ENCODE assay signal across 2 cellular contexts in the genomic region with DNA sequence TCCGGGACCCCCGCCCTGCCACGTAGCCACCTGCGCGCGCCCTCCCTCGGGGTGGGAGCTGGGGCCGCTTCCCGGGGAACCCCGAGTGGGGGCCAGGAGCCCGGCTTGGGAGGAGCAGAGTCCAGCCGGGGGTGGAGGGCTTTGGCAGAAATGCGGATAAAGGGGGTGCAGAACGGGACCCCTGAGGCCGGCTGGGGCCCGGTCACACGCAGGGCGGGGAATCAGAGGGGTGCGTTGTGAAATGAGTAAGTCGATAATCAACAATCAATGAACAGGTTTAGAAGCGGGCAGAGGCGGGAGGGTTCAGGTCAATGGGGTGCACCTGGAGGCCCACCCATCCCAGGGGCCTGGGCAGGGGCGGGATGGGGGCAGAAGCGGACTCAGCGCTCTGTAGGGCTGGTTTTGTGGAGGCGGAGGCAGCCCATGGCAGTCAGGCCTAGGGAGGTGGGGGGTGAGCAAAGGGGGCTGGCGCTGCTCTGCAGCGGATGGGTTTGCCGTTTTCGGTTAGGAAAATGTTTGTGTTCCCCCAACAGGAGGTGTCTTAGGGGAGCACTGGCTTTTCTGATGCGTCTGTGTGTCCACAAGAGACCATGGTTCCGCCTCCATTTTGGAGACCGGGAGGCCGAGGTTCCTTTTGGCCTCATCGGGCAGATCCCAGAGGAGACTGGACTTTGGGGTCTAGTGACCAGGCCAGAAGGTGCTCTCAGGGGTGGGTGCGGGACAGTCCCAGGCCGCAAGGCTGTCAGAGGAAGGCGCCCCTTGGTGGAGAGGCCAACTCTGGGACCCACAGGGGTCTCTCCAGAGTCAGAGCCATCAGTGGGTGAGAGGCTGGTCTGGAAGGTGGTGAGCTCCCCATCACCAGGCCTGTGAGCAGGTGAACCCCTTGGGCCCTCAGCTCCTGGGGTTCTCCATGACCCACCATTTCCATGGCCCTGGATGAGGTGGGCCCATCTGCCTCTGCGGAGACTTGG.
A peak's percentile ranks its signal among the peaks of the same experiment; 100 is the strongest.
TF ChIP-seq lines count a peak whose summit lies in the region.

No MANE protein-coding gene starts in this region.

TF ChIP-seq in HepG2, 621 proteins besides CTCF, POLR2A, EP300 and RAD21:
- no peak for TF ChIP-seq ZBTB3 (CRISPR knock-in tag; IDR thresholded peaks at IDR 0.05; ENCODE audit: borderline replicate concordance, low read depth)
- TF ChIP-seq ZNF75D (CRISPR knock-in tag; IDR thresholded peaks at IDR 0.05; ENCODE audit: borderline replicate concordance), result no peak
- TF ChIP-seq, protein P1, sequence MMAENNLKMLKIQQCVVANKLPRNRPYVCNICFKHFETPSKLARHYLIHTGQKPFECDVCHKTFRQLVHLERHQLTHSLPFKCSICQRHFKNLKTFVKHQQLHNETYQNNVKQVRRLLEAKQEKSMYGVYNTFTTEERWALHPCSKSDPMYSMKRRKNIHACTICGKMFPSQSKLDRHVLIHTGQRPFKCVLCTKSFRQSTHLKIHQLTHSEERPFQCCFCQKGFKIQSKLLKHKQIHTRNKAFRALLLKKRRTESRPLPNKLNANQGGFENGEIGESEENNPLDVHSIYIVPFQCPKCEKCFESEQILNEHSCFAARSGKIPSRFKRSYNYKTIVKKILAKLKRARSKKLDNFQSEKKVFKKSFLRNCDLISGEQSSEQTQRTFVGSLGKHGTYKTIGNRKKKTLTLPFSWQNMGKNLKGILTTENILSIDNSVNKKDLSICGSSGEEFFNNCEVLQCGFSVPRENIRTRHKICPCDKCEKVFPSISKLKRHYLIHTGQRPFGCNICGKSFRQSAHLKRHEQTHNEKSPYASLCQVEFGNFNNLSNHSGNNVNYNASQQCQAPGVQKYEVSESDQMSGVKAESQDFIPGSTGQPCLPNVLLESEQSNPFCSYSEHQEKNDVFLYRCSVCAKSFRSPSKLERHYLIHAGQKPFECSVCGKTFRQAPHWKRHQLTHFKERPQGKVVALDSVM (CRISPR knock-in tag; IDR thresholded peaks at IDR 0.05), result peak; percentile 67
- no peak for TF ChIP-seq MED1 (CRISPR knock-in tag; IDR thresholded peaks at IDR 0.05)
- 0 out of 2 replicates have a peak, but pooled peaks have one; percentile 20 for TF ChIP-seq ZNF263 (CRISPR knock-in tag; IDR thresholded peaks at IDR 0.05)
- TF ChIP-seq SMC3 (IDR thresholded peaks at IDR 0.05; ENCODE audit: low read length), result no peak
- TF ChIP-seq KAT2B (IDR thresholded peaks at IDR 0.05; ENCODE audit: borderline replicate concordance, low read depth, low read length), result peak; percentile 59; the same call in 1 of the 2 replicates
- TF ChIP-seq, protein P2, sequence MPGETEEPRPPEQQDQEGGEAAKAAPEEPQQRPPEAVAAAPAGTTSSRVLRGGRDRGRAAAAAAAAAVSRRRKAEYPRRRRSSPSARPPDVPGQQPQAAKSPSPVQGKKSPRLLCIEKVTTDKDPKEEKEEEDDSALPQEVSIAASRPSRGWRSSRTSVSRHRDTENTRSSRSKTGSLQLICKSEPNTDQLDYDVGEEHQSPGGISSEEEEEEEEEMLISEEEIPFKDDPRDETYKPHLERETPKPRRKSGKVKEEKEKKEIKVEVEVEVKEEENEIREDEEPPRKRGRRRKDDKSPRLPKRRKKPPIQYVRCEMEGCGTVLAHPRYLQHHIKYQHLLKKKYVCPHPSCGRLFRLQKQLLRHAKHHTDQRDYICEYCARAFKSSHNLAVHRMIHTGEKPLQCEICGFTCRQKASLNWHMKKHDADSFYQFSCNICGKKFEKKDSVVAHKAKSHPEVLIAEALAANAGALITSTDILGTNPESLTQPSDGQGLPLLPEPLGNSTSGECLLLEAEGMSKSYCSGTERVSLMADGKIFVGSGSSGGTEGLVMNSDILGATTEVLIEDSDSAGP (CRISPR knock-in tag; IDR thresholded peaks at IDR 0.05; ENCODE audit: borderline replicate concordance), result peak; percentile 16; the same call in 1 of the 2 replicates
- TF ChIP-seq, protein P3, sequence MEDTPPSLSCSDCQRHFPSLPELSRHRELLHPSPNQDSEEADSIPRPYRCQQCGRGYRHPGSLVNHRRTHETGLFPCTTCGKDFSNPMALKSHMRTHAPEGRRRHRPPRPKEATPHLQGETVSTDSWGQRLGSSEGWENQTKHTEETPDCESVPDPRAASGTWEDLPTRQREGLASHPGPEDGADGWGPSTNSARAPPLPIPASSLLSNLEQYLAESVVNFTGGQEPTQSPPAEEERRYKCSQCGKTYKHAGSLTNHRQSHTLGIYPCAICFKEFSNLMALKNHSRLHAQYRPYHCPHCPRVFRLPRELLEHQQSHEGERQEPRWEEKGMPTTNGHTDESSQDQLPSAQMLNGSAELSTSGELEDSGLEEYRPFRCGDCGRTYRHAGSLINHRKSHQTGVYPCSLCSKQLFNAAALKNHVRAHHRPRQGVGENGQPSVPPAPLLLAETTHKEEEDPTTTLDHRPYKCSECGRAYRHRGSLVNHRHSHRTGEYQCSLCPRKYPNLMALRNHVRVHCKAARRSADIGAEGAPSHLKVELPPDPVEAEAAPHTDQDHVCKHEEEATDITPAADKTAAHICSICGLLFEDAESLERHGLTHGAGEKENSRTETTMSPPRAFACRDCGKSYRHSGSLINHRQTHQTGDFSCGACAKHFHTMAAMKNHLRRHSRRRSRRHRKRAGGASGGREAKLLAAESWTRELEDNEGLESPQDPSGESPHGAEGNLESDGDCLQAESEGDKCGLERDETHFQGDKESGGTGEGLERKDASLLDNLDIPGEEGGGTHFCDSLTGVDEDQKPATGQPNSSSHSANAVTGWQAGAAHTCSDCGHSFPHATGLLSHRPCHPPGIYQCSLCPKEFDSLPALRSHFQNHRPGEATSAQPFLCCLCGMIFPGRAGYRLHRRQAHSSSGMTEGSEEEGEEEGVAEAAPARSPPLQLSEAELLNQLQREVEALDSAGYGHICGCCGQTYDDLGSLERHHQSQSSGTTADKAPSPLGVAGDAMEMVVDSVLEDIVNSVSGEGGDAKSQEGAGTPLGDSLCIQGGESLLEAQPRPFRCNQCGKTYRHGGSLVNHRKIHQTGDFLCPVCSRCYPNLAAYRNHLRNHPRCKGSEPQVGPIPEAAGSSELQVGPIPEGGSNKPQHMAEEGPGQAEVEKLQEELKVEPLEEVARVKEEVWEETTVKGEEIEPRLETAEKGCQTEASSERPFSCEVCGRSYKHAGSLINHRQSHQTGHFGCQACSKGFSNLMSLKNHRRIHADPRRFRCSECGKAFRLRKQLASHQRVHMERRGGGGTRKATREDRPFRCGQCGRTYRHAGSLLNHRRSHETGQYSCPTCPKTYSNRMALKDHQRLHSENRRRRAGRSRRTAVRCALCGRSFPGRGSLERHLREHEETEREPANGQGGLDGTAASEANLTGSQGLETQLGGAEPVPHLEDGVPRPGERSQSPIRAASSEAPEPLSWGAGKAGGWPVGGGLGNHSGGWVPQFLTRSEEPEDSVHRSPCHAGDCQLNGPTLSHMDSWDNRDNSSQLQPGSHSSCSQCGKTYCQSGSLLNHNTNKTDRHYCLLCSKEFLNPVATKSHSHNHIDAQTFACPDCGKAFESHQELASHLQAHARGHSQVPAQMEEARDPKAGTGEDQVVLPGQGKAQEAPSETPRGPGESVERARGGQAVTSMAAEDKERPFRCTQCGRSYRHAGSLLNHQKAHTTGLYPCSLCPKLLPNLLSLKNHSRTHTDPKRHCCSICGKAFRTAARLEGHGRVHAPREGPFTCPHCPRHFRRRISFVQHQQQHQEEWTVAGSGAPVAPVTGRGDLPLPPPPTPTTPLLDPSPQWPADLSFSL (CRISPR knock-in tag; IDR thresholded peaks at IDR 0.05), result no peak

TF ChIP-seq in HEK293T, 16 proteins besides CTCF, POLR2A, EP300 and RAD21:
- TF ChIP-seq ELF4 (IDR thresholded peaks at IDR 0.05), result no peak
- no peak for TF ChIP-seq ARNT (IDR thresholded peaks at IDR 0.05)
- no peak for TF ChIP-seq L3MBTL2 (conservative IDR thresholded peaks at IDR 0.05)
- TF ChIP-seq FOXM1 (IDR thresholded peaks at IDR 0.05; ENCODE audit: borderline replicate concordance), result no peak
- no peak for TF ChIP-seq LEF1 (IDR thresholded peaks at IDR 0.05; ENCODE audit: borderline replicate concordance)
- no peak for TF ChIP-seq ZNF384 (IDR thresholded peaks at IDR 0.05)
- TF ChIP-seq, protein P4, sequence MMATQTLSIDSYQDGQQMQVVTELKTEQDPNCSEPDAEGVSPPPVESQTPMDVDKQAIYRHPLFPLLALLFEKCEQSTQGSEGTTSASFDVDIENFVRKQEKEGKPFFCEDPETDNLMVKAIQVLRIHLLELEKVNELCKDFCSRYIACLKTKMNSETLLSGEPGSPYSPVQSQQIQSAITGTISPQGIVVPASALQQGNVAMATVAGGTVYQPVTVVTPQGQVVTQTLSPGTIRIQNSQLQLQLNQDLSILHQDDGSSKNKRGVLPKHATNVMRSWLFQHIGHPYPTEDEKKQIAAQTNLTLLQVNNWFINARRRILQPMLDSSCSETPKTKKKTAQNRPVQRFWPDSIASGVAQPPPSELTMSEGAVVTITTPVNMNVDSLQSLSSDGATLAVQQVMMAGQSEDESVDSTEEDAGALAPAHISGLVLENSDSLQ (IDR thresholded peaks at IDR 0.05), result no peak
- no peak for TF ChIP-seq HDGF (IDR thresholded peaks at IDR 0.05; ENCODE audit: borderline replicate concordance)
- TF ChIP-seq SUZ12 (IDR thresholded peaks at IDR 0.05), result no peak
- TF ChIP-seq NFRKB (IDR thresholded peaks at IDR 0.05), result no peak
- no peak for TF ChIP-seq SP1 (IDR thresholded peaks at IDR 0.05)
- no peak for TF ChIP-seq FOXK2 (IDR thresholded peaks at IDR 0.05)
- no peak for TF ChIP-seq FOXA1 (IDR thresholded peaks at IDR 0.05)
- TF ChIP-seq TARDBP (IDR thresholded peaks at IDR 0.05), result no peak
- TF ChIP-seq CTBP1 (IDR thresholded peaks at IDR 0.05; ENCODE audit: borderline replicate concordance), result no peak
- TF ChIP-seq BHLHE40 (IDR thresholded peaks at IDR 0.05; ENCODE audit: borderline replicate concordance), result no peak
